Comparison of ENCODE assay signal across 38 cellular contexts in genomic region chr1:244458781-244459180, GRCh38. TPM values are rescaled to one million over a fixed set of nuclear protein-coding genes. Genes with fewer than 3 reads are reported as not detected.
"Had no signal": no experiment of that assay in that cellular context is flagged by ENCODE, and none has a peak within 500 bp of the region (broad histone marks: within the 10 kb centered on the region; RNA-seq: fewer than 3 reads in every experiment).

No MANE protein-coding gene starts in this region.

- H3K9me3 ChIP-seq: adrenal gland, ascending aorta, body of pancreas, breast epithelium had no signal

- H3K4me1 ChIP-seq: breast epithelium had no signal

- H3K27ac ChIP-seq: adrenal gland, ascending aorta, body of pancreas, brain microvascular endothelial cell, breast epithelium, cardiac muscle cell had no signal

- H3K27me3 Mint-ChIP-seq: activated naive CD4-positive, alpha-beta T cell treated with anti-CD3 and anti-CD28 coated beads, Interleukin-2, amount 50 U/mL, for 24 hours; activated naive CD8-positive, alpha-beta T cell; activated naive CD8-positive, alpha-beta T cell treated with anti-CD3 and anti-CD28 coated beads for 36 hours; activated naive CD8-positive, alpha-beta T cell treated with anti-CD3 and anti-CD28 coated beads, Interleukin-2, amount 50 U/mL, for 24 hours; activated T-cell treated with anti-CD3 and anti-CD28 coated beads, Interleukin-2, amount 50 U/mL, for 24 hours; activated T-helper 17 cell treated with anti-CD3 and anti-CD28 coated beads, Interleukin-2, amount 50 U/mL, for 72 hours; central memory CD8-positive, alpha-beta T cell had no signal

- ATAC-seq: activated naive CD4-positive, alpha-beta T cell treated with anti-CD3 and anti-CD28 coated beads, Interleukin-2, amount 50 U/mL, for 72 hours; activated naive CD8-positive, alpha-beta T cell treated with anti-CD3 and anti-CD28 coated beads, Interleukin-2, amount 50 U/mL, for 24 hours; activated T-cell treated with anti-CD3 and anti-CD28 coated beads, Interleukin-2, amount 50 U/mL, for 4 hours; activated T-cell treated with anti-CD3 and anti-CD28 coated beads, Interleukin-2, amount 50 U/mL, for 72 hours; activated T-helper 17 cell treated with anti-CD3 and anti-CD28 coated beads, Interleukin-2, amount 50 U/mL, for 72 hours; body of pancreas had no signal

- H3K4me3 Mint-ChIP-seq: activated naive CD4-positive, alpha-beta T cell treated with anti-CD3 and anti-CD28 coated beads for 36 hours; activated naive CD4-positive, alpha-beta T cell treated with anti-CD3 and anti-CD28 coated beads, Interleukin-2, amount 10 ng/mL, durations not matched to agents 7 days and 5 days; activated naive CD4-positive, alpha-beta T cell treated with anti-CD3 and anti-CD28 coated beads, Interleukin-2, amount 50 U/mL, for 24 hours; activated naive CD8-positive, alpha-beta T cell treated with anti-CD3 and anti-CD28 coated beads for 36 hours; activated naive CD8-positive, alpha-beta T cell treated with anti-CD3 and anti-CD28 coated beads, Interleukin-2, amount 10 ng/mL, durations not matched to agents 7 days and 5 days; activated naive CD8-positive, alpha-beta T cell treated with anti-CD3 and anti-CD28 coated beads, Interleukin-2, amount 50 U/mL, for 24 hours; activated T-cell treated with anti-CD3 and anti-CD28 coated beads, Interleukin-2, amount 50 U/mL, for 24 hours; activated T-cell treated with anti-CD3 and anti-CD28 coated beads, Interleukin-2, amount 50 U/mL, for 4 hours; activated T-cell treated with anti-CD3 and anti-CD28 coated beads, Interleukin-2, amount 50 U/mL, for 72 hours; activated T-helper 1 cell treated with anti-CD3 and anti-CD28 coated beads, Interleukin-12 subunit alpha, Interleukin-12 subunit beta, Interleukin-2, Interleukin-4 antibody, amounts not matched to agents 30 ng/mL and 10 ng/mL and 1 ng/mL, durations not matched to agents 14 hours and 24 hours and 36 hours; brain had no signal

- DNase-seq: activated effector memory CD4-positive, alpha-beta T cell treated with anti-CD3 and anti-CD28 coated beads, Interleukin-2, amount 50 U/mL, for 16 hours; activated effector memory CD4-positive, alpha-beta T cell treated with Interleukin-2 at 50 U/mL for 16 hours; activated gamma-delta T cell; activated gamma-delta T cell treated with Interleukin-2 at 50 U/mL for 16 hours; activated naive CD4-positive, alpha-beta T cell; activated naive CD4-positive, alpha-beta T cell treated with anti-CD3 and anti-CD28 coated beads for 36 hours; activated naive CD4-positive, alpha-beta T cell treated with anti-CD3 and anti-CD28 coated beads, Interleukin-2, amount 10 ng/mL, durations not matched to agents 7 days and 5 days; activated naive CD4-positive, alpha-beta T cell treated with anti-CD3 and anti-CD28 coated beads, Interleukin-2, amount 50 U/mL, for 16 hours; activated naive CD4-positive, alpha-beta T cell treated with Interleukin-2 at 50 U/mL for 16 hours; activated naive CD8-positive, alpha-beta T cell treated with anti-CD3 and anti-CD28 coated beads for 36 hours; activated naive CD8-positive, alpha-beta T cell treated with anti-CD3 and anti-CD28 coated beads, Interleukin-2, amount 10 ng/mL, durations not matched to agents 7 days and 5 days; activated naive CD8-positive, alpha-beta T cell treated with anti-CD3 and anti-CD28 coated beads, Interleukin-2, amount 50 U/mL, for 24 hours; activated T-cell treated with anti-CD3 and anti-CD28 coated beads, Interleukin-2, amount 50 U/mL, for 1 hour; activated T-cell treated with anti-CD3 and anti-CD28 coated beads, Interleukin-2, amount 50 U/mL, for 24 hours; activated T-cell treated with anti-CD3 and anti-CD28 coated beads, Interleukin-2, amount 50 U/mL, for 4 hours; activated T-cell treated with anti-CD3 and anti-CD28 coated beads, Interleukin-2, amount 50 U/mL, for 48 hours; activated T-cell treated with anti-CD3 and anti-CD28 coated beads, Interleukin-2, amount 50 U/mL, for 72 hours; adrenal gland; amniotic stem cell; amygdala; anterior cingulate cortex; aorta; body of pancreas; brain microvascular endothelial cell; caudate nucleus; central memory CD4-positive, alpha-beta T cell; cerebellar nuclear complex had no signal

- H3K27me3 ChIP-seq: adrenal gland, ascending aorta, body of pancreas, brain microvascular endothelial cell, breast epithelium, cardiac muscle cell had no signal

- H3K36me3 ChIP-seq: adrenal gland, ascending aorta, brain microvascular endothelial cell, breast epithelium, cardiac muscle cell had no signal

- H3K27ac Mint-ChIP-seq: activated naive CD4-positive, alpha-beta T cell treated with anti-CD3 and anti-CD28 coated beads for 36 hours; activated naive CD4-positive, alpha-beta T cell treated with anti-CD3 and anti-CD28 coated beads, Interleukin-2, amount 10 ng/mL, durations not matched to agents 7 days and 5 days; activated naive CD4-positive, alpha-beta T cell treated with anti-CD3 and anti-CD28 coated beads, Interleukin-2, amount 50 U/mL, for 24 hours; activated naive CD4-positive, alpha-beta T cell treated with anti-CD3 and anti-CD28 coated beads, Interleukin-2, amount 50 U/mL, for 72 hours; activated naive CD8-positive, alpha-beta T cell; activated naive CD8-positive, alpha-beta T cell treated with anti-CD3 and anti-CD28 coated beads for 36 hours; activated naive CD8-positive, alpha-beta T cell treated with anti-CD3 and anti-CD28 coated beads, Interleukin-2, amount 10 ng/mL, durations not matched to agents 7 days and 5 days; activated naive CD8-positive, alpha-beta T cell treated with anti-CD3 and anti-CD28 coated beads, Interleukin-2, amount 50 U/mL, for 24 hours; activated T-cell treated with anti-CD3 and anti-CD28 coated beads, Interleukin-2, amount 50 U/mL, for 24 hours; activated T-cell treated with anti-CD3 and anti-CD28 coated beads, Interleukin-2, amount 50 U/mL, for 72 hours; activated T-helper 1 cell treated with anti-CD3 and anti-CD28 coated beads, Interleukin-12 subunit alpha, Interleukin-12 subunit beta, Interleukin-2, Interleukin-4 antibody, amounts not matched to agents 30 ng/mL and 10 ng/mL and 1 ng/mL, durations not matched to agents 14 hours and 24 hours and 36 hours; activated T-helper 17 cell treated with anti-CD3 and anti-CD28 coated beads, Interleukin-2, amount 50 U/mL, for 72 hours; activated T-helper 2 cell treated with anti-CD3 and anti-CD28 coated beads, Interferon-gamma antibody, Interleukin-2, Interleukin-4, amounts not matched to agents 10 μg/mL and 5 μg/mL and 100 μg/mL, durations not matched to agents 14 hours and 24 hours and 36 hours; brain had no signal

- H3K9me3 Mint-ChIP-seq: activated T-cell treated with anti-CD3 and anti-CD28 coated beads, Interleukin-2, amount 50 U/mL, for 4 hours; central memory CD8-positive, alpha-beta T cell had no signal

- H3K4me3 ChIP-seq: adrenal gland, ascending aorta, body of pancreas, breast epithelium, cardiac muscle cell had no signal

RNA-seq across cellular contexts. Expression of gene CATSPERE, which starts 2.3 kb away (rescaled TPM):
- total RNA-seq: activated T-cell treated with anti-CD3 and anti-CD28 coated beads, Interleukin-2, amount 50 U/mL, for 4 hours; ascending aorta had no signal
